ENCODE assay signal across 8 cellular contexts in genomic region chr12:49369723-49370145, GRCh38. TPM values are rescaled to one million over a fixed set of nuclear protein-coding genes. Genes with fewer than 3 reads are reported as not detected.
DNase-seq lines count a peak whose midpoint lies in the region; ATAC-seq and TF ChIP-seq lines count a peak whose summit lies in the region.

No MANE protein-coding gene starts in this region.

- H3K9me3 ChIP-seq in A673 (ENCODE audit: low read depth, low read length, poor library complexity, severe bottlenecking) (no peaks in the 10 kb centered on the region), HEK293 (ENCODE audit: control insufficient read depth, insufficient read depth, low read depth, low read length) (no peaks in the 10 kb centered on the region), aorta (ENCODE audit: control insufficient read depth, low read length) (no peaks in the 10 kb centered on the region)

- peak; percentile 47 for TF ChIP-seq CTCF in A673 (conservative IDR thresholded peaks at IDR 0.05; ENCODE audit: low read depth, low read length)
- peak; percentile 18; the same call in 1 of the 2 replicates for TF ChIP-seq CTCF in HEK293 (tag by site-specific recombination; IDR thresholded peaks at IDR 0.05)

- no peak overlapping the region for H3K27ac ChIP-seq in A673 (ENCODE audit: low read depth, low read length, poor library complexity, severe bottlenecking)
- no peak overlapping the region; the same call in 1 of the 2 replicates for H3K27ac ChIP-seq in HEK293 (ENCODE audit: extremely low read depth, low read depth, low read length)
- no peak overlapping the region for H3K27ac ChIP-seq in aorta (ENCODE audit: low read depth in 1 of 2, low read length in 2 of 2)

- peaks cover 6% of the 10 kb centered on the region for H3K27me3 Mint-ChIP-seq in activated naive CD4-positive, alpha-beta T cell treated with anti-CD3 and anti-CD28 coated beads, Interleukin-2, amount 10 ng/mL, durations not matched to agents 7 days and 5 days

- no peak overlapping the region for H3K4me3 Mint-ChIP-seq in activated naive CD4-positive, alpha-beta T cell treated with anti-CD3 and anti-CD28 coated beads, Interleukin-2, amount 10 ng/mL, durations not matched to agents 7 days and 5 days

- CTCF ChIA-PET in A673 (lab: Charles Lee) (interaction anchor here (0.7 kb wide), 1 partner anchor 20 kb away, joined by 4 read pairs; no protein-coding TSS in a partner anchor), HEK293 (lab: Yijun Ruan, JAX) (interaction anchor here (0.6 to 6.0 kb wide), 9 partner anchors 8 to 145 kb away, joined by 3 to 41 read pairs (median 3); no protein-coding TSS in a partner anchor)
- CTCF ChIA-PET in activated naive CD4-positive, alpha-beta T cell treated with anti-CD3 and anti-CD28 coated beads, Interleukin-2, amount 10 ng/mL, durations not matched to agents 7 days and 5 days (lab: Charles Lee), result interaction anchor here (0.5 to 2.1 kb wide), 3 partner anchors 20 to 144 kb away, joined by 3 to 5 read pairs (median 4); no protein-coding TSS in a partner anchor

- intact Hi-C loops in A673 (cut with micrococcal nuclease; ENCODE audit: unreplicated experiment) (no loop called here), aorta (cut with DNase I) (no loop called here)

- H3K27me3 ChIP-seq in A673 (replicated peaks; ENCODE audit: insufficient read depth, low read depth, low read length, poor library complexity), result no peaks in the 10 kb centered on the region
- no peaks in the 10 kb centered on the region for H3K27me3 ChIP-seq in aorta (ENCODE audit: control insufficient read depth in 1 of 2, insufficient read depth in 2 of 2, low read length in 1 of 2)

- no peaks in the 10 kb centered on the region for H3K9me3 Mint-ChIP-seq in activated naive CD4-positive, alpha-beta T cell treated with anti-CD3 and anti-CD28 coated beads, Interleukin-2, amount 10 ng/mL, durations not matched to agents 7 days and 5 days

- POLR2A ChIA-PET in A673 (lab: Charles Lee; ENCODE audit: low non-redundant PET) (no interaction called here), HEK293 (lab: Yijun Ruan, JAX) (interaction anchor here (1.0 to 1.7 kb wide), 3 partner anchors 12 to 52 kb away, joined by 3 to 8 read pairs (median 4); no protein-coding TSS in a partner anchor)

- 18 to 20% methylated on average over 5 of the region's 5 CpGs for WGBS in aorta, 2 donors

- H3K4me1 ChIP-seq in A673 (ENCODE audit: insufficient read depth, low read length, poor library complexity, severe bottlenecking) (peaks cover 20% of the 10 kb centered on the region), HEK293 (ENCODE audit: control insufficient read depth, insufficient read depth, low read length) (peaks cover 9% of the 10 kb centered on the region), aorta (ENCODE audit: control insufficient read depth in 1 of 2, insufficient read depth in 2 of 2, low read length in 2 of 2) (peaks cover 0 to 4% of the 10 kb centered on the region in 2 donors)

- DNase-seq in A673 (ENCODE audit: low spot score), result peak; percentile 67
- peak; percentile 49 for DNase-seq in NCI-H2029 treated with DMSO at 0.1 percent for 48 hours (lab: John Stamatoyannopoulos, UW)
- peak; percentile 49 for DNase-seq in activated naive CD4-positive, alpha-beta T cell treated with anti-CD3 and anti-CD28 coated beads, Interleukin-2, amount 10 ng/mL, durations not matched to agents 7 days and 5 days
- DNase-seq in kidney glomerular epithelial cell (lab: John Stamatoyannopoulos, UW), result peak; percentile 25
- no peak for DNase-seq in aorta
- DNase-seq in ureter (ENCODE audit: low spot score), result no peak

- H3K36me3 ChIP-seq in A673 (ENCODE audit: insufficient read depth, low read length, poor library complexity, severe bottlenecking), result peaks cover 9% of the 10 kb centered on the region
- peaks cover 0 to 4% of the 10 kb centered on the region in 2 experiments; a peak in 1 of 3 replicates for H3K36me3 ChIP-seq in HEK293 (ENCODE audit: control insufficient read depth in 2 of 2, insufficient read depth in 1 of 2, low read length in 2 of 2)
- no peaks in the 10 kb centered on the region for H3K36me3 ChIP-seq in aorta (ENCODE audit: control insufficient read depth in 1 of 2, insufficient read depth in 2 of 2, low read length in 1 of 2)

- H3K27ac Mint-ChIP-seq in activated naive CD4-positive, alpha-beta T cell treated with anti-CD3 and anti-CD28 coated beads, Interleukin-2, amount 10 ng/mL, durations not matched to agents 7 days and 5 days, result peak overlapping the region; percentile 56

- peaks cover 40% of the 10 kb centered on the region for H3K4me1 Mint-ChIP-seq in activated naive CD4-positive, alpha-beta T cell treated with anti-CD3 and anti-CD28 coated beads, Interleukin-2, amount 10 ng/mL, durations not matched to agents 7 days and 5 days

- peak overlapping the region; percentile 75 for H3K4me3 ChIP-seq in A673 (ENCODE audit: low read depth, low read length, poor library complexity, severe bottlenecking)
- H3K4me3 ChIP-seq in GM08714 (ENCODE audit: low read length), result peak overlapping the region; percentile 98
- H3K4me3 ChIP-seq in HEK293 (ENCODE audit: low read depth, low read length), result no peak overlapping the region
- no peak overlapping the region for H3K4me3 ChIP-seq in aorta (ENCODE audit: low read length in 2 of 2)

- no TSS peak for BruUV-seq in A673 (replicated peaks; lab: Mats Ljungman, UMichigan)

- H3K36me3 Mint-ChIP-seq in activated naive CD4-positive, alpha-beta T cell treated with anti-CD3 and anti-CD28 coated beads, Interleukin-2, amount 10 ng/mL, durations not matched to agents 7 days and 5 days, result peaks cover 2% of the 10 kb centered on the region

- ATAC-seq in aorta (ENCODE audit: low FRiP score), result no peak

TF ChIP-seq in HEK293, 187 proteins besides CTCF, POLR2A, EP300 and RAD21 (continues in another document):
- TF ChIP-seq ZNF658 (tag by site-specific recombination; IDR thresholded peaks at IDR 0.05) (no peak), ZNF571 (tag by site-specific recombination; IDR thresholded peaks at IDR 0.05) (no peak), TRIM28 (IDR thresholded peaks at IDR 0.05; ENCODE audit: borderline replicate concordance, low read length) (0 out of 2 replicates have a peak, but pooled peaks have one; percentile 31), HOXA7 (CRISPR knock-in tag; IDR thresholded peaks at IDR 0.05; ENCODE audit: borderline replicate concordance) (no peak), ZBTB48 (tag by site-specific recombination; IDR thresholded peaks at IDR 0.05) (no peak), ZNF518A (tag by site-specific recombination; conservative IDR thresholded peaks at IDR 0.05; ENCODE audit: low read depth) (no peak), ZNF26 (tag by site-specific recombination; IDR thresholded peaks at IDR 0.05) (no peak), GLIS2 (tag by site-specific recombination; IDR thresholded peaks at IDR 0.05) (no peak)

RNA-seq across cellular contexts. Expression of gene SPATS2, which starts 2.5 kb away (rescaled TPM):
- total RNA-seq in A673 (2021) (80.5 and 82.8 TPM in 2 replicates), aorta (10 to 100 TPM; 19.3 to 29.8 TPM), ureter (20.0 TPM)
- 10 to 100 TPM in 1 of 2 donors, 1 to 10 TPM in 1; 5.5 to 11.5 TPM for polyA plus RNA-seq in aorta

RNA-seq across cellular contexts. Expression of gene DNAJC22, which starts 23.0 kb away (rescaled TPM):
- total RNA-seq in A673 (2021) (1.9 and 3.0 TPM in 2 replicates), aorta (under 1 TPM in 1 of 2 donors, not detected in 1; 0.24 TPM), ureter (0.16 TPM)
- 1 to 10 TPM in 1 of 2 donors, under 1 TPM in 1; 0.50 to 1.2 TPM for polyA plus RNA-seq in aorta

RNA-seq across cellular contexts. Expression of gene C1QL4, which starts 32.7 kb away (rescaled TPM):
- 0.41 and 1.0 TPM in 2 replicates for total RNA-seq in A673 (2021)
- not detected for total RNA-seq in aorta
- not detected for polyA plus RNA-seq in aorta
- not detected for total RNA-seq in ureter

RNA-seq across cellular contexts. Expression of gene TROAP, which starts 46.7 kb away (rescaled TPM):
- 121 and 124 TPM in 2 replicates for total RNA-seq in A673 (2021)
- total RNA-seq in aorta, result 1 to 10 TPM; 1.1 to 4.3 TPM
- polyA plus RNA-seq in aorta, result 1 to 10 TPM in 1 of 2 donors, under 1 TPM in 1; 0.10 to 1.8 TPM
- total RNA-seq in ureter, result 1.3 TPM

Comparison
In these comparisons a context has a peak if more than half of its experiments do, and no peak if none do; other contexts are left out.
1. DNase-seq: peak in A673 (single experiment), NCI-H2029 treated with DMSO at 0.1 percent for 48 hours (single experiment), activated naive CD4-positive, alpha-beta T cell treated with anti-CD3 and anti-CD28 coated beads, Interleukin-2, amount 10 ng/mL, durations not matched to agents 7 days and 5 days (single experiment) and kidney glomerular epithelial cell (single experiment); none in aorta (0 of 2) and ureter (single experiment).
2. H3K4me3 ChIP-seq: peak in A673 (single experiment) and GM08714 (single experiment); none in HEK293 (single experiment) and aorta (0 of 2).